ENCODE assay signal across 15 cellular contexts in genomic region chr14:74064883-74065282, GRCh38.
"Had no signal": no experiment of that assay in that cellular context is flagged by ENCODE, and none has a peak within 500 bp of the region (broad histone marks: within the 10 kb centered on the region; RNA-seq: fewer than 3 reads in every experiment).

No MANE protein-coding gene starts in this region.

- H3K9me3 Mint-ChIP-seq: activated CD4-positive, alpha-beta memory T cell treated with anti-CD3 and anti-CD28 coated beads, Interleukin-2, amount 10 ng/mL, durations not matched to agents 7 days and 5 days; activated naive CD8-positive, alpha-beta T cell treated with anti-CD3 and anti-CD28 coated beads for 36 hours; activated T-cell treated with anti-CD3 and anti-CD28 coated beads, Interleukin-2, amount 50 U/mL, for 4 hours; naive thymus-derived CD8-positive, alpha-beta T cell had no signal

- H3K27me3 ChIP-seq: left lung, pancreas had no signal

- H3K27me3 Mint-ChIP-seq: activated CD4-positive, alpha-beta memory T cell treated with anti-CD3 and anti-CD28 coated beads, Interleukin-2, amount 10 ng/mL, durations not matched to agents 7 days and 5 days; activated naive CD8-positive, alpha-beta T cell treated with anti-CD3 and anti-CD28 coated beads for 36 hours; naive thymus-derived CD8-positive, alpha-beta T cell had no signal

- DNase-seq: activated CD4-positive, alpha-beta memory T cell treated with anti-CD3 and anti-CD28 coated beads, Interleukin-2, amount 10 ng/mL, durations not matched to agents 7 days and 5 days; activated gamma-delta T cell; activated naive CD8-positive, alpha-beta T cell treated with anti-CD3 and anti-CD28 coated beads for 36 hours; activated T-cell treated with anti-CD3 and anti-CD28 coated beads, Interleukin-2, amount 50 U/mL, for 4 hours; anterior cingulate cortex; hippocampal formation; kidney; left lung; mammary epithelial cell; naive thymus-derived CD8-positive, alpha-beta T cell; pancreas; stimulated activated CD4-positive, alpha-beta T cell treated with anti-CD3 and anti-CD28 coated beads, Interleukin-1b, Interleukin-23, amount 100 ng/mL, for 48 hours; WERI-Rb-1 had no signal

- H3K4me1 ChIP-seq: left lung had no signal

- H3K4me3 Mint-ChIP-seq: activated CD4-positive, alpha-beta memory T cell treated with anti-CD3 and anti-CD28 coated beads, Interleukin-2, amount 10 ng/mL, durations not matched to agents 7 days and 5 days; activated naive CD8-positive, alpha-beta T cell treated with anti-CD3 and anti-CD28 coated beads for 36 hours; activated T-cell treated with anti-CD3 and anti-CD28 coated beads, Interleukin-2, amount 50 U/mL, for 4 hours; naive thymus-derived CD8-positive, alpha-beta T cell had no signal

- H3K4me3 ChIP-seq: left lung, pancreas, thoracic aorta had no signal

- ATAC-seq: activated T-cell treated with anti-CD3 and anti-CD28 coated beads, Interleukin-2, amount 50 U/mL, for 4 hours; left lung; naive thymus-derived CD8-positive, alpha-beta T cell; pancreas; sciatic nerve had no signal

- H3K4me1 Mint-ChIP-seq: activated CD4-positive, alpha-beta memory T cell treated with anti-CD3 and anti-CD28 coated beads, Interleukin-2, amount 10 ng/mL, durations not matched to agents 7 days and 5 days; activated naive CD8-positive, alpha-beta T cell treated with anti-CD3 and anti-CD28 coated beads for 36 hours; naive thymus-derived CD8-positive, alpha-beta T cell had no signal

- H3K9me3 ChIP-seq: left lung, pancreas, thoracic aorta had no signal

- H3K27ac Mint-ChIP-seq: activated CD4-positive, alpha-beta memory T cell treated with anti-CD3 and anti-CD28 coated beads, Interleukin-2, amount 10 ng/mL, durations not matched to agents 7 days and 5 days; activated naive CD8-positive, alpha-beta T cell treated with anti-CD3 and anti-CD28 coated beads for 36 hours; naive thymus-derived CD8-positive, alpha-beta T cell had no signal

- H3K27ac ChIP-seq: left lung, pancreas, thoracic aorta, WERI-Rb-1 had no signal
